In genomic region chr3:28224430-28224829, GRCh38 we compare ENCODE assay signal across 17 cellular contexts.
DNase-seq lines count a peak whose midpoint lies in the region; ATAC-seq lines count a peak whose summit lies in the region.
"Had no signal": no experiment of that assay in that cellular context is flagged by ENCODE, and none has a peak within 500 bp of the region (broad histone marks: within the 10 kb centered on the region; RNA-seq: fewer than 3 reads in every experiment).

No MANE protein-coding gene starts in this region.

- no peaks in the 10 kb centered on the region for H3K36me3 Mint-ChIP-seq in stimulated activated effector memory CD8-positive, alpha-beta T cell treated with anti-CD3 and anti-CD28 coated beads, Interleukin-12 subunit alpha, Interleukin-12 subunit beta, amount 100 ng/mL, for 72 hours
- H3K36me3 Mint-ChIP-seq: CD14-positive monocyte; CD8-positive, alpha-beta T cell had no signal

- ATAC-seq in stimulated activated effector memory CD8-positive, alpha-beta T cell treated with anti-CD3 and anti-CD28 coated beads, Interleukin-12 subunit alpha, Interleukin-12 subunit beta, amount 100 ng/mL, for 72 hours, result peak; percentile 34
- ATAC-seq: A549; CD8-positive, alpha-beta T cell; GM23338 had no signal

- H3K27ac Mint-ChIP-seq in stimulated activated effector memory CD8-positive, alpha-beta T cell treated with anti-CD3 and anti-CD28 coated beads, Interleukin-12 subunit alpha, Interleukin-12 subunit beta, amount 100 ng/mL, for 72 hours, result no peak overlapping the region
- H3K27ac Mint-ChIP-seq: CD14-positive monocyte; CD8-positive, alpha-beta T cell; GM23338; H9 had no signal

- DNase-seq in activated naive CD4-positive, alpha-beta T cell treated with Interleukin-2 at 50 U/mL for 16 hours, result peak; percentile 48
- DNase-seq in activated naive CD4-positive, alpha-beta T cell (lab: John Stamatoyannopoulos, UW), result no peak
- peak; percentile 17 for DNase-seq in stimulated activated CD4-positive, alpha-beta T cell treated with anti-CD3 and anti-CD28 coated beads, Interleukin-4, amount 100 ng/mL, for 1 hour
- no peak for DNase-seq in stimulated activated CD4-positive, alpha-beta T cell treated with anti-CD3 and anti-CD28 coated beads, Interleukin-1b, Interleukin-23, amount 100 ng/mL, for 48 hours
- peak; percentile 13 for DNase-seq in activated T-helper 9 cell treated with anti-CD3 and anti-CD28 coated beads, Interleukin-2, amount 50 U/mL, for 16 hours (ENCODE audit: low read depth)
- no peak for DNase-seq in stimulated activated effector memory CD8-positive, alpha-beta T cell treated with anti-CD3 and anti-CD28 coated beads, Interleukin-12 subunit alpha, Interleukin-12 subunit beta, amount 100 ng/mL, for 72 hours (ENCODE audit: low spot score in 2 of 2)
- DNase-seq in germinal center (ENCODE audit: low spot score), result no peak
- DNase-seq: BE2C; CD8-positive, alpha-beta T cell; COR-L47; DMS153; DND-41; GDM1; H9 had no signal

- no peak overlapping the region for H3K4me3 Mint-ChIP-seq in stimulated activated effector memory CD8-positive, alpha-beta T cell treated with anti-CD3 and anti-CD28 coated beads, Interleukin-12 subunit alpha, Interleukin-12 subunit beta, amount 100 ng/mL, for 72 hours
- H3K4me3 Mint-ChIP-seq: CD14-positive monocyte; CD8-positive, alpha-beta T cell; GM23338; H9 had no signal

- peaks cover 13% of the 10 kb centered on the region for H3K9me3 Mint-ChIP-seq in stimulated activated effector memory CD8-positive, alpha-beta T cell treated with anti-CD3 and anti-CD28 coated beads, Interleukin-12 subunit alpha, Interleukin-12 subunit beta, amount 100 ng/mL, for 72 hours
- H3K9me3 Mint-ChIP-seq: GM23338, H9 had no signal

- peaks cover 37% of the 10 kb centered on the region for H3K4me1 Mint-ChIP-seq in stimulated activated effector memory CD8-positive, alpha-beta T cell treated with anti-CD3 and anti-CD28 coated beads, Interleukin-12 subunit alpha, Interleukin-12 subunit beta, amount 100 ng/mL, for 72 hours
- H3K4me1 Mint-ChIP-seq: CD14-positive monocyte had no signal

Comparison
In these comparisons a context has a peak if more than half of its experiments do, and no peak if none do; other contexts are left out.
1. DNase-seq: peak in activated naive CD4-positive, alpha-beta T cell treated with Interleukin-2 at 50 U/mL for 16 hours (single experiment), stimulated activated CD4-positive, alpha-beta T cell treated with anti-CD3 and anti-CD28 coated beads, Interleukin-4, amount 100 ng/mL, for 1 hour (single experiment) and activated T-helper 9 cell treated with anti-CD3 and anti-CD28 coated beads, Interleukin-2, amount 50 U/mL, for 16 hours (single experiment); none in activated naive CD4-positive, alpha-beta T cell (0 of 4), stimulated activated CD4-positive, alpha-beta T cell treated with anti-CD3 and anti-CD28 coated beads, Interleukin-1b, Interleukin-23, amount 100 ng/mL, for 48 hours (single experiment), stimulated activated effector memory CD8-positive, alpha-beta T cell treated with anti-CD3 and anti-CD28 coated beads, Interleukin-12 subunit alpha, Interleukin-12 subunit beta, amount 100 ng/mL, for 72 hours (0 of 2) and germinal center (single experiment).